Comparison of ENCODE assay signal across 8 cellular contexts in genomic region chr4:41611881-41612871, GRCh38.
DNase-seq lines count a peak whose midpoint lies in the region; ATAC-seq and TF ChIP-seq lines count a peak whose summit lies in the region.

No MANE protein-coding gene starts in this region.

- H3K4me3 ChIP-seq in RWPE2 (ENCODE audit: severe bottlenecking) (no peak overlapping the region), ovary (no peak overlapping the region)

- no peaks in the 10 kb centered on the region for H3K9me3 ChIP-seq in RWPE2 (ENCODE audit: severe bottlenecking)
- H3K9me3 ChIP-seq in ovary = no peaks in the 10 kb centered on the region

- peak overlapping the region; percentile 37 for H3K27ac ChIP-seq in RWPE2 (ENCODE audit: poor library complexity, severe bottlenecking)
- no peak overlapping the region for H3K27ac ChIP-seq in ovary

- no peak for TF ChIP-seq EP300 in ovary (IDR thresholded peaks at IDR 0.05)

- H3K27me3 ChIP-seq in RWPE2 (ENCODE audit: insufficient read depth, poor library complexity, severe bottlenecking) (no peaks in the 10 kb centered on the region), ovary (no peaks in the 10 kb centered on the region)

- no peak for TF ChIP-seq CTCF in RWPE2 (IDR thresholded peaks at IDR 0.05; ENCODE audit: poor library complexity, severe bottlenecking)
- TF ChIP-seq CTCF in ovary (IDR thresholded peaks at IDR 0.05) = no peak

- DNase-seq in Daoy (ENCODE audit: low read depth) (peak; percentile 75), RWPE2 (ENCODE audit: low spot score) (no peak), globus pallidus (ENCODE audit: low spot score) (peak; percentile 98), ovary (peak in 4 of 5 donors; percentile 32 to 46 (median 38)), D341Med (ENCODE audit: low spot score) (no peak)
- no peak for DNase-seq in stimulated activated CD4-positive, alpha-beta T cell treated with anti-CD3 and anti-CD28 coated beads, Interleukin-12 subunit alpha, Interleukin-12 subunit beta, amount 100 ng/mL, for 4 hours

- WGBS in ovary, 3 donors = 35 to 36% (median 36%) methylated on average over 14 of the region's 14 CpGs

- intact Hi-C loops in ovary (cut with DNase I) = no loop called here

- ATAC-seq in RWPE2 (ENCODE audit: low read depth) = peak; percentile 84
- ATAC-seq in GM21576 (IDR thresholded peaks at IDR 0.05; ENCODE audit: unreplicated experiment) = no peak
- no peak for ATAC-seq in GM21447 (IDR thresholded peaks at IDR 0.05; ENCODE audit: unreplicated experiment)

- peaks cover 45% of the 10 kb centered on the region for H3K36me3 ChIP-seq in RWPE2 (ENCODE audit: low read depth)
- no peaks in the 10 kb centered on the region for H3K36me3 ChIP-seq in ovary

- TF ChIP-seq POLR2A in ovary (IDR thresholded peaks at IDR 0.05) = no peak

- peaks cover 16% of the 10 kb centered on the region for H3K4me1 ChIP-seq in RWPE2 (ENCODE audit: insufficient read depth, poor library complexity, severe bottlenecking)
- H3K4me1 ChIP-seq in ovary (ENCODE audit: insufficient read depth) = peaks cover 2% of the 10 kb centered on the region

Comparison
In these comparisons a context has a peak if more than half of its experiments do, and no peak if none do; other contexts are left out.
1. DNase-seq: peak in Daoy (single experiment), globus pallidus (single experiment) and ovary (4 of 5); none in RWPE2 (single experiment), D341Med (single experiment) and stimulated activated CD4-positive, alpha-beta T cell treated with anti-CD3 and anti-CD28 coated beads, Interleukin-12 subunit alpha, Interleukin-12 subunit beta, amount 100 ng/mL, for 4 hours (single experiment).